In the genomic region with DNA sequence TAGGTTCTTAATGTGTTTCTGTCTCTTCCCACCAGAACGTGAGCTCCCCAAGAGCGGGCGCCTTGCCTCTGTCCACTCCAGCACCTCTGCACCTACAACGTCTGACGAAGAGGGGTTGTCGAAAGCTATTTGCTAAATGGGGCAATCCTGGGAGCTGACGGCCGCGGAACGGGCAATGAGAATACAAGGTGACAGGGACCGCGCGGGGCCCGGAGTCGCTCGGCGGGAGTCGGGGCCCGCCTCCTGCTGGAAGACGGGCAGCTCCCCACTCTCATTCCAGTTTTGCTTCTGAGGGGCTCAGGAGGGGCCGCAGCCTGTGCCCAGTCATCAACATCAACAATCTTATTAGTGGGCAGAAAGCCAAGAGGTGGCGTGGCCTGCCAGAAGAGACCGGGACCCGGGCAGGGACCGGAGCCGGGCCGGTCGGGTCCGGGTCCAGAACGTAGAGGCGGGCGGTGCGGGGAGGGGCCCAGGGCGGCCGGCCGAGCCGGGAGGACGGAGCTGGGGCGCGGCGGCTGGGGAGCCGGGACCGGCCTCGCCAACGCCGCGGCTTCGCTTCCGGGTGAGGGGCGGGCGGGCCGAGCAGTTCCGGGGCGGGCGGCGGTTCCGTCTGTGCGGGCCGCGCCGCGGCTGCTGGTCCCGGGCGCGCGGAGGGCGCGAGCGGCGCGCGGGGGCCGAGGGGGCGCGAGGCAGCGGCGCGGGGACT, we compare ENCODE assay signal across 1 cellular context.
A peak's percentile ranks its signal among the peaks of the same experiment; 100 is the strongest.
TF ChIP-seq lines count a peak whose summit lies in the region.

MOSMO (plus strand) TSS at position 603 of the 706 bp plus-strand sequence. CDS start 191 bp downstream, outside the sequence.

TF ChIP-seq in HepG2, 621 proteins besides CTCF, POLR2A, EP300 and RAD21 (continued from another document and continues in another):
- peak; percentile 76 for TF ChIP-seq ZFP91 (CRISPR knock-in tag; IDR thresholded peaks at IDR 0.05; ENCODE audit: borderline replicate concordance)
- TF ChIP-seq NFKB2 (CRISPR knock-in tag; IDR thresholded peaks at IDR 0.05; ENCODE audit: borderline replicate concordance), result peak; percentile 86
- TF ChIP-seq HOXA5 (CRISPR knock-in tag; IDR thresholded peaks at IDR 0.05), result 0 out of 2 replicates have a peak, but pooled peaks have one; percentile 74
- TF ChIP-seq ZNF256 (CRISPR knock-in tag; conservative IDR thresholded peaks at IDR 0.05), result no peak
- TF ChIP-seq ZNF234 (CRISPR knock-in tag; conservative IDR thresholded peaks at IDR 0.05), result no peak
- no peak; the same call in 1 of the 2 replicates for TF ChIP-seq ISX (CRISPR knock-in tag; conservative IDR thresholded peaks at IDR 0.05)
- peak; percentile 73 for TF ChIP-seq ZNF639 (CRISPR knock-in tag; conservative IDR thresholded peaks at IDR 0.05)
- TF ChIP-seq ZNF605 (CRISPR knock-in tag; IDR thresholded peaks at IDR 0.05), result peak; percentile 72; the same call in 1 of the 2 replicates
- peak; percentile 28; the same call in 1 of the 2 replicates for TF ChIP-seq ZNF761 (CRISPR knock-in tag; conservative IDR thresholded peaks at IDR 0.05)
- peak; percentile 68; the same call in 1 of the 2 replicates for TF ChIP-seq SRY (CRISPR knock-in tag; IDR thresholded peaks at IDR 0.05)
- peak; percentile 91 for TF ChIP-seq PHF8 (CRISPR knock-in tag; IDR thresholded peaks at IDR 0.05)
- TF ChIP-seq ZSCAN5A (CRISPR knock-in tag; IDR thresholded peaks at IDR 0.05; ENCODE audit: borderline replicate concordance), result no peak
- peak; percentile 95 for TF ChIP-seq NRL (CRISPR knock-in tag; IDR thresholded peaks at IDR 0.05; ENCODE audit: borderline replicate concordance)
- TF ChIP-seq LCORL (IDR thresholded peaks at IDR 0.05), result no peak
- TF ChIP-seq LCORL (CRISPR knock-in tag; IDR thresholded peaks at IDR 0.05), result peak; percentile 51; the same call in 1 of the 2 replicates
- peak; percentile 96 for TF ChIP-seq PTBP1 (IDR thresholded peaks at IDR 0.05; ENCODE audit: low read depth, low read length, poor library complexity, severe bottlenecking)
- TF ChIP-seq, protein P1, sequence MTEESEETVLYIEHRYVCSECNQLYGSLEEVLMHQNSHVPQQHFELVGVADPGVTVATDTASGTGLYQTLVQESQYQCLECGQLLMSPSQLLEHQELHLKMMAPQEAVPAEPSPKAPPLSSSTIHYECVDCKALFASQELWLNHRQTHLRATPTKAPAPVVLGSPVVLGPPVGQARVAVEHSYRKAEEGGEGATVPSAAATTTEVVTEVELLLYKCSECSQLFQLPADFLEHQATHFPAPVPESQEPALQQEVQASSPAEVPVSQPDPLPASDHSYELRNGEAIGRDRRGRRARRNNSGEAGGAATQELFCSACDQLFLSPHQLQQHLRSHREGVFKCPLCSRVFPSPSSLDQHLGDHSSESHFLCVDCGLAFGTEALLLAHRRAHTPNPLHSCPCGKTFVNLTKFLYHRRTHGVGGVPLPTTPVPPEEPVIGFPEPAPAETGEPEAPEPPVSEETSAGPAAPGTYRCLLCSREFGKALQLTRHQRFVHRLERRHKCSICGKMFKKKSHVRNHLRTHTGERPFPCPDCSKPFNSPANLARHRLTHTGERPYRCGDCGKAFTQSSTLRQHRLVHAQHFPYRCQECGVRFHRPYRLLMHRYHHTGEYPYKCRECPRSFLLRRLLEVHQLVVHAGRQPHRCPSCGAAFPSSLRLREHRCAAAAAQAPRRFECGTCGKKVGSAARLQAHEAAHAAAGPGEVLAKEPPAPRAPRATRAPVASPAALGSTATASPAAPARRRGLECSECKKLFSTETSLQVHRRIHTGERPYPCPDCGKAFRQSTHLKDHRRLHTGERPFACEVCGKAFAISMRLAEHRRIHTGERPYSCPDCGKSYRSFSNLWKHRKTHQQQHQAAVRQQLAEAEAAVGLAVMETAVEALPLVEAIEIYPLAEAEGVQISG (CRISPR knock-in tag; IDR thresholded peaks at IDR 0.05), result peak; percentile 84
- TF ChIP-seq UBTF (CRISPR knock-in tag; IDR thresholded peaks at IDR 0.05), result peak; percentile 88
- peak; percentile 48 for TF ChIP-seq CCDC6 (CRISPR knock-in tag; IDR thresholded peaks at IDR 0.05)
- TF ChIP-seq HDAC1 (CRISPR knock-in tag; IDR thresholded peaks at IDR 0.05), result peak; percentile 74; the same call in 1 of the 2 replicates
- peak; percentile 31 for TF ChIP-seq TBL1XR1 (IDR thresholded peaks at IDR 0.05; ENCODE audit: borderline replicate concordance, low read length, partially characterized antibody)
- TF ChIP-seq EED (CRISPR knock-in tag; IDR thresholded peaks at IDR 0.05), result peak; percentile 43
- peak; percentile 90 for TF ChIP-seq RBFOX2 (IDR thresholded peaks at IDR 0.05; ENCODE audit: low read depth, low read length)
- peak; percentile 77 for TF ChIP-seq TGIF2 (CRISPR knock-in tag; IDR thresholded peaks at IDR 0.05)
- 0 out of 2 replicates have a peak, but pooled peaks have one; percentile 22 for TF ChIP-seq MZF1 (CRISPR knock-in tag; IDR thresholded peaks at IDR 0.05; ENCODE audit: borderline replicate concordance)
- TF ChIP-seq DPF2 (CRISPR knock-in tag; IDR thresholded peaks at IDR 0.05; ENCODE audit: borderline replicate concordance, low read depth), result no peak
- TF ChIP-seq IKZF5 (CRISPR knock-in tag; IDR thresholded peaks at IDR 0.05), result peak; percentile 42; the same call in 1 of the 2 replicates
- TF ChIP-seq ZNF430 (CRISPR knock-in tag; IDR thresholded peaks at IDR 0.05), result peak; percentile 60
- no peak for TF ChIP-seq CENPT (CRISPR knock-in tag; IDR thresholded peaks at IDR 0.05; ENCODE audit: low read depth)
- no peak for TF ChIP-seq SNRNP70 (IDR thresholded peaks at IDR 0.05; ENCODE audit: low read depth, low read length)
- peak; percentile 15; the same call in 1 of the 2 replicates for TF ChIP-seq SP4 (CRISPR knock-in tag; IDR thresholded peaks at IDR 0.05)
- peak; percentile 86 for TF ChIP-seq XRCC5 (optimal IDR thresholded peaks at IDR 0.05; ENCODE audit: low read length)
- TF ChIP-seq, protein P2, sequence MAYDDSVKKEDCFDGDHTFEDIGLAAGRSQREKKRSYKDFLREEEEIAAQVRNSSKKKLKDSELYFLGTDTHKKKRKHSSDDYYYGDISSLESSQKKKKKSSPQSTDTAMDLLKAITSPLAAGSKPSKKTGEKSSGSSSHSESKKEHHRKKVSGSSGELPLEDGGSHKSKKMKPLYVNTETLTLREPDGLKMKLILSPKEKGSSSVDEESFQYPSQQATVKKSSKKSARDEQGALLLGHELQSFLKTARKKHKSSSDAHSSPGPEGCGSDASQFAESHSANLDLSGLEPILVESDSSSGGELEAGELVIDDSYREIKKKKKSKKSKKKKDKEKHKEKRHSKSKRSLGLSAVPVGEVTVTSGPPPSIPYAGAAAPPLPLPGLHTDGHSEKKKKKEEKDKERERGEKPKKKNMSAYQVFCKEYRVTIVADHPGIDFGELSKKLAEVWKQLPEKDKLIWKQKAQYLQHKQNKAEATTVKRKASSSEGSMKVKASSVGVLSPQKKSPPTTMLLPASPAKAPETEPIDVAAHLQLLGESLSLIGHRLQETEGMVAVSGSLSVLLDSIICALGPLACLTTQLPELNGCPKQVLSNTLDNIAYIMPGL (CRISPR knock-in tag; IDR thresholded peaks at IDR 0.05; ENCODE audit: borderline replicate concordance in 1 of 2, low read depth in 1 of 2), result peak; percentile 53 to 69; a peak in 3 of 4 replicates
- TF ChIP-seq, protein P3, sequence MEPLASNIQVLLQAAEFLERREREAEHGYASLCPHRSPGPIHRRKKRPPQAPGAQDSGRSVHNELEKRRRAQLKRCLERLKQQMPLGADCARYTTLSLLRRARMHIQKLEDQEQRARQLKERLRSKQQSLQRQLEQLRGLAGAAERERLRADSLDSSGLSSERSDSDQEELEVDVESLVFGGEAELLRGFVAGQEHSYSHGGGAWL (CRISPR knock-in tag; IDR thresholded peaks at IDR 0.05), result peak; percentile 57; the same call in 1 of the 2 replicates
- no peak for TF ChIP-seq KDM6A (CRISPR knock-in tag; IDR thresholded peaks at IDR 0.05; ENCODE audit: low read depth)
- peak; percentile 73; the same call in 1 of the 2 replicates for TF ChIP-seq EHMT2 (IDR thresholded peaks at IDR 0.05; ENCODE audit: borderline replicate concordance, low read depth, low read length)
- no peak for TF ChIP-seq FOXK2 (IDR thresholded peaks at IDR 0.05)
- peak; percentile 98 for TF ChIP-seq NR2C2 (CRISPR knock-in tag; IDR thresholded peaks at IDR 0.05; ENCODE audit: borderline replicate concordance)
- TF ChIP-seq ZNF350 (CRISPR knock-in tag; IDR thresholded peaks at IDR 0.05; ENCODE audit: borderline replicate concordance, low read depth), result no peak; the same call in 1 of the 2 replicates
- TF ChIP-seq ZNF782 (CRISPR knock-in tag; IDR thresholded peaks at IDR 0.05; ENCODE audit: borderline replicate concordance), result peak; percentile 13; the same call in 1 of the 2 replicates
- peak; percentile 36; the same call in 1 of the 2 replicates for TF ChIP-seq ATF7-NPFF (CRISPR knock-in tag; IDR thresholded peaks at IDR 0.05; ENCODE audit: low read depth)
- TF ChIP-seq ZNF746 (CRISPR knock-in tag; IDR thresholded peaks at IDR 0.05), result 0 out of 2 replicates have a peak, but pooled peaks have one; percentile 79
- TF ChIP-seq SAP130 (CRISPR knock-in tag; IDR thresholded peaks at IDR 0.05; ENCODE audit: low read depth), result peak; percentile 91
